In genomic region chr2:110610613-110611250, GRCh38 we compare ENCODE assay signal across 8 cellular contexts. TPM values are rescaled to one million over a fixed set of nuclear protein-coding genes. Genes with fewer than 3 reads are reported as not detected.
A peak's percentile ranks its signal among the peaks of the same experiment; 100 is the strongest.
DNase-seq lines count a peak whose midpoint lies in the region; ATAC-seq and TF ChIP-seq lines count a peak whose summit lies in the region.
"Not testable (repeated sequence)": the region's sequence is repeated elsewhere in the genome, so short reads cannot be mapped to it uniquely, and the experiment has no call there.

No MANE protein-coding gene starts in this region.

- DNase-seq in PC-3; activated CD8-positive, alpha-beta T cell treated with anti-CD3 and anti-CD28 coated beads, Interleukin-2, amount 10 ng/mL, durations not matched to agents 7 days and 5 days; activated naive CD8-positive, alpha-beta T cell treated with anti-CD3 and anti-CD28 coated beads, Interleukin-2, amount 50 U/mL, for 24 hours; mesothelial cell of epicardium (ENCODE audit: low spot score in 2 of 2, unreplicated experiment in 2 of 2): not testable (repeated sequence)
- peak; percentile 40 for DNase-seq in glutamatergic neuron
- DNase-seq in stimulated activated CD4-positive, alpha-beta T cell treated with anti-CD3 and anti-CD28 coated beads, Interleukin-12 subunit alpha, Interleukin-12 subunit beta, amount 100 ng/mL, for 4 hours, result peak; percentile 20
- peak; percentile 57 for DNase-seq in upper lobe of right lung

- not testable (repeated sequence) for H3K9me3 ChIP-seq in PC-3 (ENCODE audit: low read length); upper lobe of right lung

- H3K9ac ChIP-seq in PC-3 (ENCODE audit: low read length), result not testable (repeated sequence)

- not testable (repeated sequence) for H3K79me2 ChIP-seq in PC-3 (ENCODE audit: low read length)

- H3K27ac ChIP-seq in PC-3 (ENCODE audit: low read length); upper lobe of right lung: not testable (repeated sequence)

- not testable (repeated sequence) for H3K9me2 ChIP-seq in PC-3 (replicated peaks; ENCODE audit: low read length)

- H3K4me3 ChIP-seq in PC-3 (ENCODE audit: low read length); upper lobe of right lung: not testable (repeated sequence)

- H3K4me3 Mint-ChIP-seq in activated CD8-positive, alpha-beta T cell treated with anti-CD3 and anti-CD28 coated beads, Interleukin-2, amount 10 ng/mL, durations not matched to agents 7 days and 5 days; activated naive CD8-positive, alpha-beta T cell treated with anti-CD3 and anti-CD28 coated beads, Interleukin-2, amount 50 U/mL, for 24 hours; glutamatergic neuron (ENCODE audit: unreplicated experiment): not testable (repeated sequence)
- peak overlapping the region; percentile 28 for H3K4me3 Mint-ChIP-seq in mesothelial cell of epicardium

- not testable (repeated sequence) for H2AFZ ChIP-seq in PC-3 (ENCODE audit: low read length)

- not testable (repeated sequence) for H3K4me1 ChIP-seq in PC-3 (ENCODE audit: insufficient read depth, low read length); upper lobe of right lung

- TF ChIP-seq CTCF in PC-3 (conservative IDR thresholded peaks at IDR 0.05; ENCODE audit: low read depth, low read length); glutamatergic neuron (IDR thresholded peaks at IDR 0.05; ENCODE audit: partially characterized antibody, unreplicated experiment); mesothelial cell of epicardium (IDR thresholded peaks at IDR 0.05; ENCODE audit: unreplicated experiment); upper lobe of right lung (IDR thresholded peaks at IDR 0.05): not testable (repeated sequence)

- not testable (repeated sequence) for H3K27me3 Mint-ChIP-seq in activated CD8-positive, alpha-beta T cell treated with anti-CD3 and anti-CD28 coated beads, Interleukin-2, amount 10 ng/mL, durations not matched to agents 7 days and 5 days (ENCODE audit: low read depth); activated naive CD8-positive, alpha-beta T cell treated with anti-CD3 and anti-CD28 coated beads, Interleukin-2, amount 50 U/mL, for 24 hours; glutamatergic neuron (ENCODE audit: unreplicated experiment)
- peaks cover 10% of the 10 kb centered on the region for H3K27me3 Mint-ChIP-seq in mesothelial cell of epicardium (ENCODE audit: low read depth)

- H3F3A ChIP-seq in PC-3 (ENCODE audit: low read length, unreplicated experiment), result not testable (repeated sequence)

- not testable (repeated sequence) for BruUV-seq in PC-3 (replicated peaks; lab: Mats Ljungman, UMichigan)

- H3K27me3 ChIP-seq in PC-3 (ENCODE audit: low read length); upper lobe of right lung: not testable (repeated sequence)

- CTCF ChIA-PET in PC-3 (lab: Charles Lee); activated CD8-positive, alpha-beta T cell treated with anti-CD3 and anti-CD28 coated beads, Interleukin-2, amount 10 ng/mL, durations not matched to agents 7 days and 5 days (lab: Charles Lee): not testable (repeated sequence)

- H3K4me1 Mint-ChIP-seq in activated CD8-positive, alpha-beta T cell treated with anti-CD3 and anti-CD28 coated beads, Interleukin-2, amount 10 ng/mL, durations not matched to agents 7 days and 5 days (ENCODE audit: low read depth); activated naive CD8-positive, alpha-beta T cell treated with anti-CD3 and anti-CD28 coated beads, Interleukin-2, amount 50 U/mL, for 24 hours; glutamatergic neuron (ENCODE audit: low read depth, unreplicated experiment); mesothelial cell of epicardium: not testable (repeated sequence)

- POLR2A ChIA-PET in PC-3 (lab: Charles Lee; ENCODE audit: unreplicated experiment); activated CD8-positive, alpha-beta T cell treated with anti-CD3 and anti-CD28 coated beads, Interleukin-2, amount 10 ng/mL, durations not matched to agents 7 days and 5 days (lab: Charles Lee): not testable (repeated sequence)

- not testable (repeated sequence) for H3K9me3 Mint-ChIP-seq in activated CD8-positive, alpha-beta T cell treated with anti-CD3 and anti-CD28 coated beads, Interleukin-2, amount 10 ng/mL, durations not matched to agents 7 days and 5 days (ENCODE audit: insufficient read depth); activated naive CD8-positive, alpha-beta T cell treated with anti-CD3 and anti-CD28 coated beads, Interleukin-2, amount 50 U/mL, for 24 hours; glutamatergic neuron (ENCODE audit: unreplicated experiment); mesothelial cell of epicardium

- not testable (repeated sequence) for H3K36me3 Mint-ChIP-seq in activated CD8-positive, alpha-beta T cell treated with anti-CD3 and anti-CD28 coated beads, Interleukin-2, amount 10 ng/mL, durations not matched to agents 7 days and 5 days (ENCODE audit: low read depth); activated naive CD8-positive, alpha-beta T cell treated with anti-CD3 and anti-CD28 coated beads, Interleukin-2, amount 50 U/mL, for 24 hours (ENCODE audit: low read depth); glutamatergic neuron (ENCODE audit: unreplicated experiment); mesothelial cell of epicardium

- peak; percentile 27 for ATAC-seq in GM19351 (IDR thresholded peaks at IDR 0.05; ENCODE audit: unreplicated experiment)
- ATAC-seq in PC-3, result peak; percentile 72
- ATAC-seq in activated CD8-positive, alpha-beta T cell treated with anti-CD3 and anti-CD28 coated beads, Interleukin-2, amount 10 ng/mL, durations not matched to agents 7 days and 5 days, result peak; percentile 72
- peak; percentile 30 for ATAC-seq in activated naive CD8-positive, alpha-beta T cell treated with anti-CD3 and anti-CD28 coated beads, Interleukin-2, amount 50 U/mL, for 24 hours
- ATAC-seq in upper lobe of right lung, result peak; percentile 76

- H3K27ac Mint-ChIP-seq in activated CD8-positive, alpha-beta T cell treated with anti-CD3 and anti-CD28 coated beads, Interleukin-2, amount 10 ng/mL, durations not matched to agents 7 days and 5 days; activated naive CD8-positive, alpha-beta T cell treated with anti-CD3 and anti-CD28 coated beads, Interleukin-2, amount 50 U/mL, for 24 hours; glutamatergic neuron (ENCODE audit: unreplicated experiment); mesothelial cell of epicardium: not testable (repeated sequence)

- H3K4me2 ChIP-seq in PC-3 (ENCODE audit: low read length), result not testable (repeated sequence)

- intact Hi-C loops in PC-3 (cut with micrococcal nuclease); upper lobe of right lung (cut with DNase I): not testable (repeated sequence)

- H3K36me3 ChIP-seq in PC-3 (ENCODE audit: low read depth, low read length); upper lobe of right lung: not testable (repeated sequence)

- H4K20me1 ChIP-seq in PC-3 (ENCODE audit: low read length), result not testable (repeated sequence)

RNA-seq across cellular contexts. Expression of gene RGPD6, which starts 33.7 kb away (rescaled TPM):
- total RNA-seq in PC-3 (2014; rRNA removed), result 17.6 and 28.0 TPM in 2 replicates
- 1 to 10 TPM; 7.0 to 9.4 TPM for total RNA-seq in activated CD8-positive, alpha-beta T cell treated with anti-CD3 and anti-CD28 coated beads, Interleukin-2, amount 10 ng/mL, durations not matched to agents 7 days and 5 days
- total RNA-seq in glutamatergic neuron (ENCODE audit: unreplicated experiment), result 11.5 TPM
- 18.4 to 34.9 TPM (median 24.7 TPM) in 3 replicates for total RNA-seq in mesothelial cell of epicardium
- total RNA-seq in upper lobe of right lung, result 15.1 TPM
